13 cellular contexts compared by ENCODE assay signal in the genomic region with DNA sequence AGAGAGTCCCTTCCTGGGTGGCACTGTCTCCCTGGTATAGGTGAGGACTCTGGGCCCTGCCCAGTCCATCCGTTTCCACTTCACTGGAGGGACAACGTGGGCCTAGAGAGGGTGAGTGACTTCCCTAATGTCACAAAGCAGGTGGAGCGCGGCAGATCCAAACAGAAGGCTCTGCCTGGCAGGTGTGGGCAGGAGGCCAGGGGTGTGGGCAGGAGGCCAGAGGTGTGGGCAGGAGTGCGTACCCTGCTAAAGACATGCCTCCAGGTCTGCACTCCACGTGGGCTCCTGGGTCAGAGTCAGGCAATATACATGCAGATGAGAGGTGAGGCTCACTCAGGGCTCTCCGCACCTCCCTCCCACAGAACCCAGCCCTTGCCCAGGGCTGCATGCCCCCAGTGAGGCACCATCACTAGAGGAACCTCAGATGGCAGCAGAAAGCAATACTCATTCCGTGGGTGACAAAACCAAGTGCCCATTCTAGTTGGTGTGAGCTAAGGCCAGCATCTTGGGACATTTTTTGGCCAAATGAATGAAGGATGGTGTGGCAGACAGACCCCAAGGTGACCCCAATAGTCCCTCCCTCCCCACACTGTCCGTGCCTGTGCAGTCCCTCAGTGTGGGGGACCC.
DNase-seq lines count a peak whose midpoint lies in the region; ATAC-seq lines count a peak whose summit lies in the region.
"Had no signal": no experiment of that assay in that cellular context is flagged by ENCODE, and none has a peak within 500 bp of the region (broad histone marks: within the 10 kb centered on the region; RNA-seq: fewer than 3 reads in every experiment).

No MANE protein-coding gene starts in this region.

- H3K4me1 Mint-ChIP-seq in activated CD4-positive, alpha-beta memory T cell treated with anti-CD3 and anti-CD28 coated beads, Interleukin-2, amount 10 ng/mL, durations not matched to agents 7 days and 5 days, result no peaks in the 10 kb centered on the region
- no peaks in the 10 kb centered on the region for H3K4me1 Mint-ChIP-seq in activated CD4-positive, alpha-beta memory T cell treated with anti-CD3 and anti-CD28 coated beads for 36 hours (ENCODE audit: low read depth)

- DNase-seq in activated CD4-positive, alpha-beta memory T cell treated with anti-CD3 and anti-CD28 coated beads, Interleukin-2, amount 10 ng/mL, durations not matched to agents 7 days and 5 days, result peak; percentile 7
- DNase-seq in activated CD4-positive, alpha-beta memory T cell treated with anti-CD3 and anti-CD28 coated beads for 36 hours, result no peak
- DNase-seq in NCI-H2107 treated with DMSO at 0.1 percent for 48 hours (lab: John Stamatoyannopoulos, UW; ENCODE audit: unreplicated experiment), result peak; percentile 76
- DNase-seq in cerebellum (ENCODE audit: low spot score), result peak; percentile 66
- peak; percentile 38 for DNase-seq in sciatic nerve (ENCODE audit: low spot score)
- DNase-seq in HK-2 (ENCODE audit: unreplicated experiment), result no peak
- DNase-seq: activated naive CD4-positive, alpha-beta T cell treated with anti-CD3 and anti-CD28 coated beads, Interleukin-2, amount 50 U/mL, for 16 hours; GDM1; right cardiac atrium; T1000 had no signal

- H3K4me3 Mint-ChIP-seq in activated CD4-positive, alpha-beta memory T cell treated with anti-CD3 and anti-CD28 coated beads, Interleukin-2, amount 10 ng/mL, durations not matched to agents 7 days and 5 days, result no peak overlapping the region
- no peak overlapping the region for H3K4me3 Mint-ChIP-seq in activated CD4-positive, alpha-beta memory T cell treated with anti-CD3 and anti-CD28 coated beads for 36 hours
- H3K4me3 Mint-ChIP-seq: dendritic cell treated with granulocyte-macrophage colony-stimulating factor and Interleukin-4, amounts not matched to agents 40 ng/mL and 50 ng/mL, for 4 days had no signal

- H3K27ac Mint-ChIP-seq in activated CD4-positive, alpha-beta memory T cell treated with anti-CD3 and anti-CD28 coated beads, Interleukin-2, amount 10 ng/mL, durations not matched to agents 7 days and 5 days, result no peak overlapping the region
- H3K27ac Mint-ChIP-seq in activated CD4-positive, alpha-beta memory T cell treated with anti-CD3 and anti-CD28 coated beads for 36 hours, result no peak overlapping the region
- H3K27ac Mint-ChIP-seq: dendritic cell treated with granulocyte-macrophage colony-stimulating factor and Interleukin-4, amounts not matched to agents 40 ng/mL and 50 ng/mL, for 4 days had no signal

- CTCF ChIA-PET in activated CD4-positive, alpha-beta memory T cell treated with anti-CD3 and anti-CD28 coated beads, Interleukin-2, amount 10 ng/mL, durations not matched to agents 7 days and 5 days (lab: Charles Lee), result no interaction called here
- CTCF ChIA-PET in activated CD4-positive, alpha-beta memory T cell treated with anti-CD3 and anti-CD28 coated beads for 36 hours (lab: Charles Lee), result no interaction called here

- no peaks in the 10 kb centered on the region for H3K36me3 Mint-ChIP-seq in activated CD4-positive, alpha-beta memory T cell treated with anti-CD3 and anti-CD28 coated beads, Interleukin-2, amount 10 ng/mL, durations not matched to agents 7 days and 5 days (ENCODE audit: low read depth)
- no peaks in the 10 kb centered on the region for H3K36me3 Mint-ChIP-seq in activated CD4-positive, alpha-beta memory T cell treated with anti-CD3 and anti-CD28 coated beads for 36 hours

- H3K27me3 Mint-ChIP-seq in activated CD4-positive, alpha-beta memory T cell treated with anti-CD3 and anti-CD28 coated beads, Interleukin-2, amount 10 ng/mL, durations not matched to agents 7 days and 5 days, result no peaks in the 10 kb centered on the region
- peaks cover 10% of the 10 kb centered on the region for H3K27me3 Mint-ChIP-seq in activated CD4-positive, alpha-beta memory T cell treated with anti-CD3 and anti-CD28 coated beads for 36 hours
- H3K27me3 Mint-ChIP-seq: dendritic cell treated with granulocyte-macrophage colony-stimulating factor and Interleukin-4, amounts not matched to agents 40 ng/mL and 50 ng/mL, for 4 days had no signal

- POLR2A ChIA-PET in activated CD4-positive, alpha-beta memory T cell treated with anti-CD3 and anti-CD28 coated beads, Interleukin-2, amount 10 ng/mL, durations not matched to agents 7 days and 5 days (lab: Charles Lee), result no interaction called here
- POLR2A ChIA-PET in activated CD4-positive, alpha-beta memory T cell treated with anti-CD3 and anti-CD28 coated beads for 36 hours (lab: Charles Lee), result no interaction called here

- ATAC-seq in sciatic nerve (no peak), HG03520 (IDR thresholded peaks at IDR 0.05; ENCODE audit: unreplicated experiment) (no peak), HG02973 (IDR thresholded peaks at IDR 0.05; ENCODE audit: unreplicated experiment) (no peak)
- ATAC-seq: right cardiac atrium had no signal

- intact Hi-C loops in activated CD4-positive, alpha-beta memory T cell treated with anti-CD3 and anti-CD28 coated beads for 36 hours (cut with micrococcal nuclease), result no loop called here
- intact Hi-C loops in sciatic nerve (cut with DNase I), result no loop called here

- no peaks in the 10 kb centered on the region for H3K9me3 Mint-ChIP-seq in activated CD4-positive, alpha-beta memory T cell treated with anti-CD3 and anti-CD28 coated beads, Interleukin-2, amount 10 ng/mL, durations not matched to agents 7 days and 5 days
- no peaks in the 10 kb centered on the region for H3K9me3 Mint-ChIP-seq in activated CD4-positive, alpha-beta memory T cell treated with anti-CD3 and anti-CD28 coated beads for 36 hours

Comparison
In these comparisons a context has a peak if more than half of its experiments do, and no peak if none do; other contexts are left out.
1. DNase-seq: peak in activated CD4-positive, alpha-beta memory T cell treated with anti-CD3 and anti-CD28 coated beads, Interleukin-2, amount 10 ng/mL, durations not matched to agents 7 days and 5 days (single experiment), NCI-H2107 treated with DMSO at 0.1 percent for 48 hours (single experiment), cerebellum (single experiment) and sciatic nerve (single experiment); none in activated CD4-positive, alpha-beta memory T cell treated with anti-CD3 and anti-CD28 coated beads for 36 hours (single experiment) and HK-2 (single experiment).